In the genomic region with DNA sequence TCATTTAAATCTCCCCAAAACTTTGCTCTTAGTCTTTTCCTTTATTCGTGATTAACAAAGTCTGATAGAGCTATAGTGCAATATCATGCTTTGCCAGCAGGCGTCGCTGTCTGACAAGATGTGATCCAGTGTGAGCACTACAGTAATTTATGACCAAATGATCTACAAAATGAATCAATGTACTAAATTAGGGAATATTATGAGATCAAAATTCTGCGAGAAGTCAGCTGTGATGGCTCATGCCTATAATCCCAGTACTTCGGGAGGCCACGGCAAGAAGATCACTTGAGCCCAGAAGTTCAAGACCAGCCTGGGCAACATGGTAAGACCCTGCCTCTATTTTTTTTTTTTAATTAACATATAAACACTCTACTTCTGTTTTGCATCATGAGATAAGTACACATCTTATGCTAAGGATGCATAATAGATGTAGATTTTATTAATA, we compare ENCODE assay signal across 8 cellular contexts. TPM values are rescaled to one million over a fixed set of nuclear protein-coding genes. Genes with fewer than 3 reads are reported as not detected.
DNase-seq lines count a peak whose midpoint lies in the region; ATAC-seq, FAIRE-seq and TF ChIP-seq lines count a peak whose summit lies in the region.

No MANE protein-coding gene starts in this region.

- ATAC-seq in HCT116 (no peak), GM21381 (IDR thresholded peaks at IDR 0.05; ENCODE audit: unreplicated experiment) (no peak), HG03196 (IDR thresholded peaks at IDR 0.05; ENCODE audit: unreplicated experiment) (no peak)

- peak; percentile 88 to 96 (median 96) for TF ChIP-seq CTCF in HCT116 (IDR thresholded peaks at IDR 0.05 in 2 of 3, conservative IDR thresholded peaks at IDR 0.05 in 1 of 3; ENCODE audit: borderline replicate concordance in 1 of 3, insufficient read depth in 1 of 3, low read depth in 2 of 3, low read length in 2 of 3)
- TF ChIP-seq CTCF in keratinocyte (optimal IDR thresholded peaks at IDR 0.05 in 1 of 3, IDR thresholded peaks at IDR 0.05 in 1 of 3, conservative IDR thresholded peaks at IDR 0.05 in 1 of 3; ENCODE audit: extremely low read depth in 1 of 3, insufficient read depth in 2 of 3, low read length in 3 of 3): peak; percentile 79 to 97 (median 83)

- H2AFZ ChIP-seq in HCT116 (ENCODE audit: low read depth, low read length, poor library complexity, severe bottlenecking) (no peak overlapping the region), keratinocyte (ENCODE audit: control insufficient read depth, low read length) (no peak overlapping the region)

- peaks cover 0 to 4% (median 0%) of the 10 kb centered on the region in 11 experiments; a peak in 2 of 22 replicates for H3K36me3 ChIP-seq in BLaER1 treated with 17β-estradiol and CSF1 and Interleukin-3, amounts not matched to agents 10 nM and 100 nM
- no peaks in the 10 kb centered on the region for H3K36me3 ChIP-seq in HCT116 (ENCODE audit: control insufficient read depth in 1 of 2, insufficient read depth in 2 of 2, low read length in 2 of 2)
- no peaks in the 10 kb centered on the region for H3K36me3 ChIP-seq in adipocyte (ENCODE audit: control insufficient read depth, insufficient read depth, low read length, severe bottlenecking)
- H3K36me3 ChIP-seq in keratinocyte (ENCODE audit: control insufficient read depth in 2 of 2, extremely low read depth in 1 of 2, insufficient read depth in 2 of 2, low read length in 2 of 2): no peaks in the 10 kb centered on the region

- peaks cover 8% of the 10 kb centered on the region for H3K79me2 ChIP-seq in HCT116 (ENCODE audit: insufficient read depth, low read length)
- H3K79me2 ChIP-seq in keratinocyte (ENCODE audit: control insufficient read depth, insufficient read depth, low read length): peaks cover 6% of the 10 kb centered on the region

- no peak overlapping the region for H3K9ac ChIP-seq in BLaER1 treated with 17β-estradiol and CSF1 and Interleukin-3, amounts not matched to agents 10 nM and 100 nM
- H3K9ac ChIP-seq in HCT116 (ENCODE audit: low read length): no peak overlapping the region
- H3K9ac ChIP-seq in adipocyte (ENCODE audit: low read length): peak overlapping the region; percentile 39
- no peak overlapping the region for H3K9ac ChIP-seq in keratinocyte (ENCODE audit: control insufficient read depth, extremely low read depth, insufficient read depth, low read length)

- peak overlapping the region in 3 of 11 experiments; percentile 89 to 93 (median 89); a peak in 5 of 22 replicates for H3K4me2 ChIP-seq in BLaER1 treated with 17β-estradiol and CSF1 and Interleukin-3, amounts not matched to agents 10 nM and 100 nM
- H3K4me2 ChIP-seq in HCT116 (ENCODE audit: low read length) (no peak overlapping the region), keratinocyte (ENCODE audit: control insufficient read depth, extremely low read depth, insufficient read depth, low read depth, low read length) (no peak overlapping the region)

- dilution Hi-C loops in keratinocyte (cut with MboI; ENCODE audit: extremely low pct_ligation_motif_present, low sequenced_read_pairs): no loop called here

- H3K27ac ChIP-seq in BLaER1 treated with 17β-estradiol and CSF1 and Interleukin-3, amounts not matched to agents 10 nM and 100 nM: peak overlapping the region in 8 of 11 experiments; percentile 17 to 86 (median 69); a peak in 12 of 22 replicates
- H3K27ac ChIP-seq in HCT116 (ENCODE audit: low read depth, low read length) (no peak overlapping the region), keratinocyte (ENCODE audit: control insufficient read depth, insufficient read depth, low read length) (no peak overlapping the region)

- CTCF ChIA-PET in HCT116 (lab: Charles Lee): interaction anchor here (0.6 to 2.8 kb wide), 15 partner anchors 9 to 327 kb away, joined by 3 to 46 read pairs (median 5); no protein-coding TSS in a partner anchor

- peaks cover 24 to 53% (median 41%) of the 10 kb centered on the region in 10 experiments for H3K4me1 ChIP-seq in BLaER1 treated with 17β-estradiol and CSF1 and Interleukin-3, amounts not matched to agents 10 nM and 100 nM
- H3K4me1 ChIP-seq in HCT116 (ENCODE audit: control insufficient read depth in 1 of 2, insufficient read depth in 2 of 2, low read length in 2 of 2) (peaks cover 6 to 14% of the 10 kb centered on the region in 2 experiments), adipocyte (ENCODE audit: control insufficient read depth, insufficient read depth, low read length) (peaks cover 28% of the 10 kb centered on the region), keratinocyte (ENCODE audit: control insufficient read depth, extremely low read depth, insufficient read depth, low read length) (peaks cover 16% of the 10 kb centered on the region)

- intact Hi-C loops in HCT116 (cut with micrococcal nuclease): loop anchor here (1.0 kb wide), 3 partner anchors 22 to 202 kb away; no protein-coding TSS in a partner anchor

- DNase-seq in HCT116 (ENCODE audit: low read depth, low spot score): peak; percentile 77
- DNase-seq in T-helper 1 cell: peak; percentile 42 to 85 (median 67)
- peak; percentile 77 for DNase-seq in adipocyte (ENCODE audit: low read depth)
- no peak for DNase-seq in keratinocyte (ENCODE audit: low read depth, low spot score)
- DNase-seq in stimulated activated CD4-positive, alpha-beta T cell treated with anti-CD3 and anti-CD28 coated beads, TNF-alpha, amount 100 ng/mL, for 24 hours (ENCODE audit: low read depth in 3 of 3): peak; percentile 68 to 87 (median 80)

- no peaks in the 10 kb centered on the region for H3K9me1 ChIP-seq in keratinocyte (ENCODE audit: control insufficient read depth, extremely low read depth, insufficient read depth, low read length)

- H3K9me3 ChIP-seq in BLaER1 treated with 17β-estradiol and CSF1 and Interleukin-3, amounts not matched to agents 10 nM and 100 nM (replicated peaks in 1 of 11): peaks cover 28 to 51% (median 47%) of the 10 kb centered on the region in 11 experiments
- peaks cover 14 to 26% of the 10 kb centered on the region in 2 experiments; a peak in 2 of 4 replicates for H3K9me3 ChIP-seq in HCT116 (ENCODE audit: control insufficient read depth in 1 of 2, insufficient read depth in 1 of 2, low read depth in 1 of 2, low read length in 2 of 2)
- H3K9me3 ChIP-seq in adipocyte (ENCODE audit: control insufficient read depth, low read length): peaks cover 7% of the 10 kb centered on the region
- peaks cover 2% of the 10 kb centered on the region for H3K9me3 ChIP-seq in keratinocyte (ENCODE audit: control insufficient read depth, low read depth, low read length)

- peaks cover 0 to 10% (median 6%) of the 10 kb centered on the region in 11 experiments; a peak in 15 of 22 replicates for H4K20me1 ChIP-seq in BLaER1 treated with 17β-estradiol and CSF1 and Interleukin-3, amounts not matched to agents 10 nM and 100 nM
- H4K20me1 ChIP-seq in HCT116 (ENCODE audit: insufficient read depth) (no peaks in the 10 kb centered on the region), keratinocyte (ENCODE audit: control insufficient read depth, extremely low read depth, insufficient read depth, low read length) (no peaks in the 10 kb centered on the region)

- POLR2A ChIA-PET in HCT116 (lab: Charles Lee): interaction anchor here (0.7 to 1.4 kb wide), 2 partner anchors 11 to 193 kb away, joined by 3 read pairs; no protein-coding TSS in a partner anchor

- H3K9me2 ChIP-seq in HCT116 (ENCODE audit: insufficient read depth): no peaks in the 10 kb centered on the region

- TF ChIP-seq RAD21 in HCT116 (IDR thresholded peaks at IDR 0.05; ENCODE audit: low read depth): peak; percentile 97

- no peak overlapping the region for H3K4me3 ChIP-seq in BLaER1 treated with 17β-estradiol and CSF1 and Interleukin-3, amounts not matched to agents 10 nM and 100 nM
- H3K4me3 ChIP-seq in HCT116 (replicated peaks in 1 of 2; ENCODE audit: low read depth in 1 of 2, low read length in 2 of 2): no peak overlapping the region
- H3K4me3 ChIP-seq in adipocyte (ENCODE audit: low read length): no peak overlapping the region
- no peak overlapping the region for H3K4me3 ChIP-seq in keratinocyte (ENCODE audit: control insufficient read depth in 2 of 3, extremely low read depth in 1 of 3, insufficient read depth in 2 of 3, low read depth in 1 of 3, low read length in 3 of 3)

- peak; percentile 70 for FAIRE-seq in keratinocyte (lab: Jason Lieb, UNC)

- no TSS peak for BruUV-seq in HCT116 (replicated peaks; lab: Mats Ljungman, UMichigan)

- no peak for TF ChIP-seq POLR2A in HCT116 (IDR thresholded peaks at IDR 0.05; ENCODE audit: borderline replicate concordance, extremely low read depth, insufficient read depth, insufficient read length)

- no peaks in the 10 kb centered on the region for H3K27me3 ChIP-seq in BLaER1 treated with 17β-estradiol and CSF1 and Interleukin-3, amounts not matched to agents 10 nM and 100 nM
- H3K27me3 ChIP-seq in HCT116 (ENCODE audit: insufficient read depth, low read length) (no peaks in the 10 kb centered on the region), adipocyte (replicated peaks; ENCODE audit: control insufficient read depth, insufficient read depth, low read length) (no peaks in the 10 kb centered on the region), keratinocyte (ENCODE audit: control insufficient read depth, extremely low read depth, insufficient read depth, low read length) (no peaks in the 10 kb centered on the region)

- RAD21 ChIA-PET in HCT116 (lab: Charles Lee; ENCODE audit: low non-redundant PET in 1 of 2, low total read pairs in 2 of 2, uncharacterized antibody in 2 of 2, unreplicated experiment in 2 of 2): interaction anchor here (0.7 to 1.8 kb wide), 3 partner anchors 22 to 202 kb away, joined by 6 to 11 read pairs (median 7); no protein-coding TSS in a partner anchor

RNA-seq across cellular contexts. Expression of a gene that starts 3.6 kb away (rescaled TPM):
- 10.8 TPM for total RNA-seq in HCT116 (2021; ENCODE audit: unreplicated experiment)
- 10.1 and 10.3 TPM in 2 replicates for polyA plus RNA-seq in HCT116 (2012)
- 16.9 to 43.2 TPM (median 19.8 TPM) in 3 replicates for polyA plus RNA-seq in keratinocyte
- 19.8 TPM for polyA plus RNA-seq in keratinocyte (2011; ENCODE audit: low read depth)
- polyA plus RNA-seq in keratinocyte (2011; cell fraction: cytosol; rRNA removed): 12.1 and 17.8 TPM in 2 replicates
- polyA plus RNA-seq in keratinocyte (2011; cell fraction: nucleus; rRNA removed): 19.7 and 26.5 TPM in 2 replicates
- polyA plus RNA-seq in keratinocyte (2012; ENCODE audit: low replicate concordance): 18.5 and 23.4 TPM in 2 replicates
- polyA minus RNA-seq in keratinocyte: 14.3 to 41.7 TPM (median 16.8 TPM) in 3 replicates
- polyA minus RNA-seq in keratinocyte (2011; cell fraction: cytosol; rRNA and poly(A)+ RNA removed): 18.4 TPM
- polyA minus RNA-seq in keratinocyte (2011; cell fraction: nucleus; rRNA and poly(A)+ RNA removed): 19.2 and 24.3 TPM in 2 replicates

RNA-seq across cellular contexts. Expression of a gene that starts 54.5 kb away (rescaled TPM):
- total RNA-seq in HCT116 (2021; ENCODE audit: unreplicated experiment): 16.2 TPM
- polyA plus RNA-seq in HCT116 (2012): 11.7 TPM in 2 replicates
- 3.3 to 4.5 TPM (median 4.4 TPM) in 3 replicates for polyA plus RNA-seq in keratinocyte
- polyA plus RNA-seq in keratinocyte (2011; ENCODE audit: low read depth): 1.2 TPM
- polyA plus RNA-seq in keratinocyte (2011; cell fraction: cytosol; rRNA removed): 2.1 TPM in 2 replicates
- 13.8 and 18.0 TPM in 2 replicates for polyA plus RNA-seq in keratinocyte (2011; cell fraction: nucleus; rRNA removed)
- 4.2 and 5.5 TPM in 2 replicates for polyA plus RNA-seq in keratinocyte (2012; ENCODE audit: low replicate concordance)
- polyA minus RNA-seq in keratinocyte: 4.9 to 10.6 TPM (median 6.0 TPM) in 3 replicates
- 4.6 TPM for polyA minus RNA-seq in keratinocyte (2011; cell fraction: cytosol; rRNA and poly(A)+ RNA removed)
- 12.8 and 18.5 TPM in 2 replicates for polyA minus RNA-seq in keratinocyte (2011; cell fraction: nucleus; rRNA and poly(A)+ RNA removed)

Comparison
In these comparisons a context has a peak if more than half of its experiments do, and no peak if none do; other contexts are left out.
1. H3K27ac ChIP-seq: peak in BLaER1 treated with 17β-estradiol and CSF1 and Interleukin-3, amounts not matched to agents 10 nM and 100 nM (8 of 11); none in HCT116 (single experiment) and keratinocyte (single experiment).